2 cellular contexts compared by ENCODE assay signal in the genomic region with DNA sequence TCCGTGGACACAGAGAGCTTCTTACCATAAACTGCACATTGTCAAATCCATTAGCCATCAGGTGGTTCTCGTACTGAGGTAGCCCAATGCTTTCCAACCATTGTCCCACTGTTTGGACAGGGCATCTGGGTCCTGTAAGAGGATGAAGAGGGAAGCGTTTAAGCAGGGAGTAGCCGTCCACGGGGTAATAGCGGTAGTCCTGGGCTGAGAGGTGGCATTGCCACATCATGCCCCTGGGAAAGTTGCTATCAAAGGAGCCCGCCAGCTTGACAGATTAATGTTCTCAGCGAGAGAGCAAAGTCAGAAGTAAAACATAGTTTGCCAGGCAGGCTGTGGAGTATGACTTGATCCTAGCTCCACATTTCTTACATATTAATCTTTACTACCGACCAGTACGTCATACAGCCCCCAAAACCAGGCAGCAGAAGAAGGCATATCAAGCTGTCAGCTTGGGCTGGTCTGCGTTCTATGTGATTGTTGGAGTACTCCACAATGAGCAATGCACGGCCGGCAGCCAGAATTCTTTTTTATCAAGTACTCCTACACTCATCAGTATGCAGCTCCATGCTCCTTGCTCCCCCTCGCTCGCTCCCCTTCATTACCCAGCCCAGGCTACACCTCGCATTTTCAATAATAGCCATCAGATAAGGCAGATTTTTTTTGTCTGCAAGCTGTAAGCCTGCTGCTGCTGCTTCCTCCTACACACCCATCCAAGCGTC.
TF ChIP-seq lines count a peak whose summit lies in the region.

No MANE protein-coding gene starts in this region.

TF ChIP-seq in SK-N-SH treated with all-trans-retinoic acid at 6 μM for 48 hours, 23 proteins besides CTCF, POLR2A, EP300 and RAD21 (continued from another document):
- TF ChIP-seq, protein P1, sequence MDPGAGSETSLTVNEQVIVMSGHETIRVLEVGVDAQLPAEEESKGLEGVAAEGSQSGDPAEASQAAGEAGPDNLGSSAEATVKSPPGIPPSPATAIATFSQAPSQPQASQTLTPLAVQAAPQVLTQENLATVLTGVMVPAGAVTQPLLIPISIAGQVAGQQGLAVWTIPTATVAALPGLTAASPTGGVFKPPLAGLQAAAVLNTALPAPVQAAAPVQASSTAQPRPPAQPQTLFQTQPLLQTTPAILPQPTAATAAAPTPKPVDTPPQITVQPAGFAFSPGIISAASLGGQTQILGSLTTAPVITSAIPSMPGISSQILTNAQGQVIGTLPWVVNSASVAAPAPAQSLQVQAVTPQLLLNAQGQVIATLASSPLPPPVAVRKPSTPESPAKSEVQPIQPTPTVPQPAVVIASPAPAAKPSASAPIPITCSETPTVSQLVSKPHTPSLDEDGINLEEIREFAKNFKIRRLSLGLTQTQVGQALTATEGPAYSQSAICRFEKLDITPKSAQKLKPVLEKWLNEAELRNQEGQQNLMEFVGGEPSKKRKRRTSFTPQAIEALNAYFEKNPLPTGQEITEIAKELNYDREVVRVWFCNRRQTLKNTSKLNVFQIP (CRISPR knock-in tag; IDR thresholded peaks at IDR 0.05; ENCODE audit: borderline replicate concordance, low read depth) = no peak
- TF ChIP-seq, protein P2, sequence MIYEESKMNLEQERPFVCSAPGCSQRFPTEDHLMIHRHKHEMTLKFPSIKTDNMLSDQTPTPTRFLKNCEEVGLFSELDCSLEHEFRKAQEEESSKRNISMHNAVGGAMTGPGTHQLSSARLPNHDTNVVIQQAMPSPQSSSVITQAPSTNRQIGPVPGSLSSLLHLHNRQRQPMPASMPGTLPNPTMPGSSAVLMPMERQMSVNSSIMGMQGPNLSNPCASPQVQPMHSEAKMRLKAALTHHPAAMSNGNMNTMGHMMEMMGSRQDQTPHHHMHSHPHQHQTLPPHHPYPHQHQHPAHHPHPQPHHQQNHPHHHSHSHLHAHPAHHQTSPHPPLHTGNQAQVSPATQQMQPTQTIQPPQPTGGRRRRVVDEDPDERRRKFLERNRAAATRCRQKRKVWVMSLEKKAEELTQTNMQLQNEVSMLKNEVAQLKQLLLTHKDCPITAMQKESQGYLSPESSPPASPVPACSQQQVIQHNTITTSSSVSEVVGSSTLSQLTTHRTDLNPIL (CRISPR knock-in tag; IDR thresholded peaks at IDR 0.05; ENCODE audit: low read depth) = no peak
- TF ChIP-seq ZC3H10 (CRISPR knock-in tag; IDR thresholded peaks at IDR 0.05) (no peak), ZNF565 (CRISPR knock-in tag; conservative IDR thresholded peaks at IDR 0.05; ENCODE audit: low read depth) (no peak), ZNF8 (CRISPR knock-in tag; IDR thresholded peaks at IDR 0.05) (no peak), TCF4 (CRISPR knock-in tag; IDR thresholded peaks at IDR 0.05; ENCODE audit: borderline replicate concordance) (no peak), OSR1 (CRISPR knock-in tag; IDR thresholded peaks at IDR 0.05) (no peak), PPARA (CRISPR knock-in tag; IDR thresholded peaks at IDR 0.05; ENCODE audit: borderline replicate concordance) (no peak)
- TF ChIP-seq, protein P3, sequence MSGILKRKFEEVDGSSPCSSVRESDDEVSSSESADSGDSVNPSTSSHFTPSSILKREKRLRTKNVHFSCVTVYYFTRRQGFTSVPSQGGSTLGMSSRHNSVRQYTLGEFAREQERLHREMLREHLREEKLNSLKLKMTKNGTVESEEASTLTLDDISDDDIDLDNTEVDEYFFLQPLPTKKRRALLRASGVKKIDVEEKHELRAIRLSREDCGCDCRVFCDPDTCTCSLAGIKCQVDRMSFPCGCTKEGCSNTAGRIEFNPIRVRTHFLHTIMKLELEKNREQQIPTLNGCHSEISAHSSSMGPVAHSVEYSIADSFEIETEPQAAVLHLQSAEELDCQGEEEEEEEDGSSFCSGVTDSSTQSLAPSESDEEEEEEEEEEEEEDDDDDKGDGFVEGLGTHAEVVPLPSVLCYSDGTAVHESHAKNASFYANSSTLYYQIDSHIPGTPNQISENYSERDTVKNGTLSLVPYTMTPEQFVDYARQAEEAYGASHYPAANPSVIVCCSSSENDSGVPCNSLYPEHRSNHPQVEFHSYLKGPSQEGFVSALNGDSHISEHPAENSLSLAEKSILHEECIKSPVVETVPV (CRISPR knock-in tag; IDR thresholded peaks at IDR 0.05) = no peak
- TF ChIP-seq, protein P4, sequence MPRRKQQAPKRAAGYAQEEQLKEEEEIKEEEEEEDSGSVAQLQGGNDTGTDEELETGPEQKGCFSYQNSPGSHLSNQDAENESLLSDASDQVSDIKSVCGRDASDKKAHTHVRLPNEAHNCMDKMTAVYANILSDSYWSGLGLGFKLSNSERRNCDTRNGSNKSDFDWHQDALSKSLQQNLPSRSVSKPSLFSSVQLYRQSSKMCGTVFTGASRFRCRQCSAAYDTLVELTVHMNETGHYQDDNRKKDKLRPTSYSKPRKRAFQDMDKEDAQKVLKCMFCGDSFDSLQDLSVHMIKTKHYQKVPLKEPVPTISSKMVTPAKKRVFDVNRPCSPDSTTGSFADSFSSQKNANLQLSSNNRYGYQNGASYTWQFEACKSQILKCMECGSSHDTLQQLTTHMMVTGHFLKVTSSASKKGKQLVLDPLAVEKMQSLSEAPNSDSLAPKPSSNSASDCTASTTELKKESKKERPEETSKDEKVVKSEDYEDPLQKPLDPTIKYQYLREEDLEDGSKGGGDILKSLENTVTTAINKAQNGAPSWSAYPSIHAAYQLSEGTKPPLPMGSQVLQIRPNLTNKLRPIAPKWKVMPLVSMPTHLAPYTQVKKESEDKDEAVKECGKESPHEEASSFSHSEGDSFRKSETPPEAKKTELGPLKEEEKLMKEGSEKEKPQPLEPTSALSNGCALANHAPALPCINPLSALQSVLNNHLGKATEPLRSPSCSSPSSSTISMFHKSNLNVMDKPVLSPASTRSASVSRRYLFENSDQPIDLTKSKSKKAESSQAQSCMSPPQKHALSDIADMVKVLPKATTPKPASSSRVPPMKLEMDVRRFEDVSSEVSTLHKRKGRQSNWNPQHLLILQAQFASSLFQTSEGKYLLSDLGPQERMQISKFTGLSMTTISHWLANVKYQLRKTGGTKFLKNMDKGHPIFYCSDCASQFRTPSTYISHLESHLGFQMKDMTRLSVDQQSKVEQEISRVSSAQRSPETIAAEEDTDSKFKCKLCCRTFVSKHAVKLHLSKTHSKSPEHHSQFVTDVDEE (CRISPR knock-in tag; IDR thresholded peaks at IDR 0.05) = no peak

TF ChIP-seq in SK-N-SH, 30 proteins besides CTCF, POLR2A, EP300 and RAD21 (continued from another document):
- TF ChIP-seq, protein P5, sequence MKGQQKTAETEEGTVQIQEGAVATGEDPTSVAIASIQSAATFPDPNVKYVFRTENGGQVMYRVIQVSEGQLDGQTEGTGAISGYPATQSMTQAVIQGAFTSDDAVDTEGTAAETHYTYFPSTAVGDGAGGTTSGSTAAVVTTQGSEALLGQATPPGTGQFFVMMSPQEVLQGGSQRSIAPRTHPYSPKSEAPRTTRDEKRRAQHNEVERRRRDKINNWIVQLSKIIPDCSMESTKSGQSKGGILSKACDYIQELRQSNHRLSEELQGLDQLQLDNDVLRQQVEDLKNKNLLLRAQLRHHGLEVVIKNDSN (IDR thresholded peaks at IDR 0.05; ENCODE audit: borderline replicate concordance, low read depth) = no peak
- TF ChIP-seq YY1 (IDR thresholded peaks at IDR 0.05; ENCODE audit: low read depth) = no peak
- TF ChIP-seq SMC3 (IDR thresholded peaks at IDR 0.05; ENCODE audit: low read depth, low read length) = no peak
- TF ChIP-seq, protein P6, sequence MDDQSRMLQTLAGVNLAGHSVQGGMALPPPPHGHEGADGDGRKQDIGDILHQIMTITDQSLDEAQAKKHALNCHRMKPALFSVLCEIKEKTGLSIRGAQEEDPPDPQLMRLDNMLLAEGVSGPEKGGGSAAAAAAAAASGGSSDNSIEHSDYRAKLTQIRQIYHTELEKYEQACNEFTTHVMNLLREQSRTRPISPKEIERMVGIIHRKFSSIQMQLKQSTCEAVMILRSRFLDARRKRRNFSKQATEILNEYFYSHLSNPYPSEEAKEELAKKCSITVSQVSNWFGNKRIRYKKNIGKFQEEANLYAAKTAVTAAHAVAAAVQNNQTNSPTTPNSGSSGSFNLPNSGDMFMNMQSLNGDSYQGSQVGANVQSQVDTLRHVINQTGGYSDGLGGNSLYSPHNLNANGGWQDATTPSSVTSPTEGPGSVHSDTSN (IDR thresholded peaks at IDR 0.05) = no peak
- TF ChIP-seq TEAD4 (IDR thresholded peaks at IDR 0.05; ENCODE audit: borderline replicate concordance, insufficient read depth) = no peak
- no peak for TF ChIP-seq ELF1 (IDR thresholded peaks at IDR 0.05)
